8 cellular contexts compared by ENCODE assay signal in genomic region chr1:43367904-43368645, GRCh38. TPM values are rescaled to one million over a fixed set of nuclear protein-coding genes. Genes with fewer than 3 reads are reported as not detected.
DNase-seq lines count a peak whose midpoint lies in the region; ATAC-seq and TF ChIP-seq lines count a peak whose summit lies in the region.

Gene ELOVL1 (minus strand): TSS chr1:43368011. CDS start chr1:43365609, 2,402 bp downstream.

- H3K36me3 ChIP-seq in Caco-2 (ENCODE audit: control insufficient read depth, insufficient read depth, low read length) (peaks cover 4% of the 10 kb centered on the region), HUES6 (ENCODE audit: control insufficient read depth, insufficient read depth, low read length) (peaks cover 26% of the 10 kb centered on the region), NT2/D1 (ENCODE audit: insufficient read depth, insufficient read length, low read length) (peaks cover 43% of the 10 kb centered on the region)

- no TSS peak for BruUV-seq in Caco-2 (replicated peaks; lab: Mats Ljungman, UMichigan)

- H3K9ac ChIP-seq in HUES6 (ENCODE audit: low read length) = peak within 1 kb of the TSS; percentile 87
- H3K9ac ChIP-seq in NT2/D1 (ENCODE audit: insufficient read length, low read depth) = peak within 1 kb of the TSS; percentile 98

- H3K27me3 ChIP-seq in Caco-2 (replicated peaks; ENCODE audit: control insufficient read depth, insufficient read depth, low read length) = no peaks in the 10 kb centered on the region
- H3K27me3 ChIP-seq in HUES6 (ENCODE audit: control insufficient read depth, insufficient read depth, low read length) = no peaks in the 10 kb centered on the region
- no peaks in the 10 kb centered on the region for H3K27me3 ChIP-seq in NT2/D1 (ENCODE audit: insufficient read depth, insufficient read length)

- H3K36me3 Mint-ChIP-seq in Caco-2 (ENCODE audit: insufficient read depth, unreplicated experiment) = peaks cover 30% of the 10 kb centered on the region
- peaks cover 30% of the 10 kb centered on the region for H3K36me3 Mint-ChIP-seq in activated CD8-positive, alpha-beta memory T cell treated with anti-CD3 and anti-CD28 coated beads, Interleukin-2, amount 10 ng/mL, durations not matched to agents 7 days and 5 days

- in situ Hi-C loops in endometrial microvascular endothelial cells (cut with HindIII; ENCODE audit: inconsistent ontology term, low pct_unique_long_range_greater_than_20kb, low sequenced_read_pairs) = no loop called here

- DNase-seq in Caco-2 (peak; percentile 89 to 93), NT2/D1 (ENCODE audit: low read depth, low spot score) (peak; percentile 87), midbrain (lab: John Stamatoyannopoulos, UW) (peak; percentile 91)
- DNase-seq in activated CD8-positive, alpha-beta memory T cell treated with anti-CD3 and anti-CD28 coated beads, Interleukin-2, amount 10 ng/mL, durations not matched to agents 7 days and 5 days = peak; percentile 94
- DNase-seq in stimulated activated CD8-positive, alpha-beta memory T cell treated with anti-CD3 and anti-CD28 coated beads, Interleukin-2, amount 100 ng/mL, for 1 hour (ENCODE audit: low read depth in 2 of 2) = peak; percentile 68 to 74

- H3K4me1 Mint-ChIP-seq in Caco-2 (ENCODE audit: low read depth, unreplicated experiment) = peaks cover 25% of the 10 kb centered on the region
- H3K4me1 Mint-ChIP-seq in activated CD8-positive, alpha-beta memory T cell treated with anti-CD3 and anti-CD28 coated beads, Interleukin-2, amount 10 ng/mL, durations not matched to agents 7 days and 5 days = peaks cover 35% of the 10 kb centered on the region

- H3K9me3 ChIP-seq in Caco-2 (no peaks in the 10 kb centered on the region), HUES6 (ENCODE audit: control insufficient read depth, insufficient read depth, low read depth, low read length) (no peaks in the 10 kb centered on the region), NT2/D1 (ENCODE audit: insufficient read depth, low read length) (no peaks in the 10 kb centered on the region)

- TF ChIP-seq CTCF in Caco-2 (IDR thresholded peaks at IDR 0.05; ENCODE audit: insufficient read depth in 1 of 2, low read depth in 1 of 2, low read length in 1 of 2, severe bottlenecking in 1 of 2, unreplicated experiment in 1 of 2) = peak in 1 of 2 experiments; percentile 15

- peak; percentile 55 for ATAC-seq in GM21367 (IDR thresholded peaks at IDR 0.05; ENCODE audit: unreplicated experiment)
- peak; percentile 87 for ATAC-seq in activated CD8-positive, alpha-beta memory T cell treated with anti-CD3 and anti-CD28 coated beads, Interleukin-2, amount 10 ng/mL, durations not matched to agents 7 days and 5 days

- H3K4me1 ChIP-seq in Caco-2 (peaks cover 35% of the 10 kb centered on the region), HUES6 (ENCODE audit: control insufficient read depth, insufficient read depth, low read length) (peaks cover 18% of the 10 kb centered on the region), NT2/D1 (ENCODE audit: insufficient read depth, insufficient read length) (peaks cover 15% of the 10 kb centered on the region)

- POLR2A ChIA-PET in Caco-2 (lab: Charles Lee) = interaction anchor here (0.6 to 2.8 kb wide), 10 partner anchors 8 to 282 kb away, joined by 3 to 19 read pairs (median 5); partner anchors contain the start of genes C1orf210, CDC20, MED8 and TMEM125

- H3K27ac Mint-ChIP-seq in Caco-2 (ENCODE audit: unreplicated experiment) = peak within 1 kb of the TSS; percentile 84
- H3K27ac Mint-ChIP-seq in activated CD8-positive, alpha-beta memory T cell treated with anti-CD3 and anti-CD28 coated beads, Interleukin-2, amount 10 ng/mL, durations not matched to agents 7 days and 5 days = peak within 1 kb of the TSS; percentile 92

- H3K27ac ChIP-seq in HUES6 (ENCODE audit: low read depth, low read length) = peak within 1 kb of the TSS; percentile 35; the same call in 1 of the 2 replicates

- CTCF ChIA-PET in Caco-2 (lab: Charles Lee) = interaction anchor here (0.7 to 3.1 kb wide), 8 partner anchors 10 to 141 kb away, joined by 3 to 36 read pairs (median 4); partner anchors contain the start of genes C1orf210 and CDC20
- CTCF ChIA-PET in activated CD8-positive, alpha-beta memory T cell treated with anti-CD3 and anti-CD28 coated beads, Interleukin-2, amount 10 ng/mL, durations not matched to agents 7 days and 5 days (lab: Charles Lee) = interaction anchor here (0.7 to 1.6 kb wide), 11 partner anchors 8 to 455 kb away, joined by 3 to 12 read pairs (median 4); partner anchors contain the start of genes CDC20, MED8 and SZT2

- H3K9me3 Mint-ChIP-seq in Caco-2 (ENCODE audit: unreplicated experiment) = no peaks in the 10 kb centered on the region
- no peaks in the 10 kb centered on the region for H3K9me3 Mint-ChIP-seq in activated CD8-positive, alpha-beta memory T cell treated with anti-CD3 and anti-CD28 coated beads, Interleukin-2, amount 10 ng/mL, durations not matched to agents 7 days and 5 days (ENCODE audit: low read depth)

- H3K27me3 Mint-ChIP-seq in Caco-2 (ENCODE audit: insufficient read depth, unreplicated experiment) = no peaks in the 10 kb centered on the region
- no peaks in the 10 kb centered on the region for H3K27me3 Mint-ChIP-seq in activated CD8-positive, alpha-beta memory T cell treated with anti-CD3 and anti-CD28 coated beads, Interleukin-2, amount 10 ng/mL, durations not matched to agents 7 days and 5 days

- intact Hi-C loops in Caco-2 (cut with micrococcal nuclease; ENCODE audit: unreplicated experiment) = loop anchor here (1.0 kb wide), 2 partner anchors 21 to 46 kb away; partner anchors contain the start of genes MED8 and SZT2

- H3K4me3 ChIP-seq in Caco-2 (ENCODE audit: low read depth, low read length) (peak within 1 kb of the TSS; percentile 76), HUES6 (ENCODE audit: low read depth, low read length) (peak within 1 kb of the TSS; percentile 69), NT2/D1 (ENCODE audit: insufficient read length, low read depth) (peak within 1 kb of the TSS; percentile 89)

- peak within 1 kb of the TSS; percentile 79 for H3K4me3 Mint-ChIP-seq in Caco-2 (ENCODE audit: unreplicated experiment)
- peak within 1 kb of the TSS; percentile 96 for H3K4me3 Mint-ChIP-seq in activated CD8-positive, alpha-beta memory T cell treated with anti-CD3 and anti-CD28 coated beads, Interleukin-2, amount 10 ng/mL, durations not matched to agents 7 days and 5 days

RNA-seq across cellular contexts. Expression of gene ELOVL1, which starts in this region (rescaled TPM):
- total RNA-seq in Caco-2 (2022) (66.8 and 67.1 TPM in 2 replicates), endometrial microvascular endothelial cells (ENCODE audit: inconsistent ontology term) (115 TPM)
- total RNA-seq in activated CD8-positive, alpha-beta memory T cell treated with anti-CD3 and anti-CD28 coated beads, Interleukin-2, amount 10 ng/mL, durations not matched to agents 7 days and 5 days = 10 to 100 TPM; 64.4 to 74.2 TPM

Comparison
In these comparisons a context has a peak if more than half of its experiments do, and no peak if none do; other contexts are left out.
1. Peak in every context shown above with its lines: DNase-seq, ATAC-seq, H3K4me3 ChIP-seq and H3K27ac ChIP-seq.